ENCODE assay signal across 24 cellular contexts in genomic region chr18:7168408-7168807, GRCh38. TPM values are rescaled to one million over a fixed set of nuclear protein-coding genes. Genes with fewer than 3 reads are reported as not detected.
DNase-seq lines count a peak whose midpoint lies in the region; ATAC-seq, FAIRE-seq and TF ChIP-seq lines count a peak whose summit lies in the region.
"Had no signal": no experiment of that assay in that cellular context is flagged by ENCODE, and none has a peak within 500 bp of the region (broad histone marks: within the 10 kb centered on the region; RNA-seq: fewer than 3 reads in every experiment).

No MANE protein-coding gene starts in this region.

- no peak for DNase-seq in D721Med (ENCODE audit: insufficient read length, low spot score)
- peak; percentile 66 for DNase-seq in NCI-H82 treated with DMSO at 0.1 percent for 48 hours (lab: John Stamatoyannopoulos, UW; ENCODE audit: unreplicated experiment)
- DNase-seq in endodermal cell = peak; percentile 71
- no peak for DNase-seq in T-helper 9 cell
- no peak for DNase-seq in SHP77 (lab: John Stamatoyannopoulos, UW)
- no peak for DNase-seq in colonic mucosa
- DNase-seq: 8988T; ACHN; AML-193; BE2C; Calu3; CD4-positive, alpha-beta T cell; CD8-positive, alpha-beta memory T cell; DMS153; DND-41; GOT3 had no signal

- H3K4me1 Mint-ChIP-seq in endodermal cell = peaks cover 71% of the 10 kb centered on the region
- H3K4me1 Mint-ChIP-seq: CD14-positive monocyte; CD8-positive, alpha-beta memory T cell had no signal

- TF ChIP-seq CTCF in D721Med (IDR thresholded peaks at IDR 0.05; ENCODE audit: insufficient read depth, missing control alignments) (no peak), endodermal cell (conservative IDR thresholded peaks at IDR 0.05) (no peak), colonic mucosa (IDR thresholded peaks at IDR 0.05) (no peak)

- intact Hi-C loops in colonic mucosa (cut with DNase I) = no loop called here

- H3K4me1 ChIP-seq in endodermal cell (ENCODE audit: control insufficient read depth, insufficient read depth, low read length) (peaks cover 31% of the 10 kb centered on the region), colonic mucosa (no peaks in the 10 kb centered on the region)
- H3K4me1 ChIP-seq: A549; BE2C; BLaER1 treated with 17β-estradiol and CSF1 and Interleukin-3, amounts not matched to agents 10 nM and 100 nM; HAP-1 had no signal

- H3K27ac ChIP-seq in endodermal cell (ENCODE audit: low read depth, low read length) (no peak overlapping the region), colonic mucosa (no peak overlapping the region)
- H3K27ac ChIP-seq: A549; BLaER1 treated with 17β-estradiol and CSF1 and Interleukin-3, amounts not matched to agents 10 nM and 100 nM had no signal

- H3K9me3 Mint-ChIP-seq in endodermal cell = no peaks in the 10 kb centered on the region
- H3K9me3 Mint-ChIP-seq: CD14-positive monocyte; CD4-positive, alpha-beta T cell had no signal

- peak overlapping the region; percentile 26 for H3K4me3 ChIP-seq in endodermal cell (ENCODE audit: low read length)
- no peak overlapping the region for H3K4me3 ChIP-seq in colonic mucosa
- H3K4me3 ChIP-seq: A549; BLaER1 treated with 17β-estradiol and CSF1 and Interleukin-3, amounts not matched to agents 10 nM and 100 nM; HAP-1 had no signal

- no peaks in the 10 kb centered on the region for H3K9me3 ChIP-seq in endodermal cell (ENCODE audit: control insufficient read depth, low read length)
- H3K9me3 ChIP-seq in colonic mucosa = no peaks in the 10 kb centered on the region
- H3K9me3 ChIP-seq: A549; BE2C; BLaER1 treated with 17β-estradiol and CSF1 and Interleukin-3, amounts not matched to agents 10 nM and 100 nM; HAP-1 had no signal

- peak; percentile 60 for FAIRE-seq in D721Med (lab: Jason Lieb, UNC)
- FAIRE-seq: A549, G401.6, GM12892, H54 had no signal

- H3K27me3 Mint-ChIP-seq in endodermal cell (ENCODE audit: insufficient read depth) = peaks cover 7% of the 10 kb centered on the region
- H3K27me3 Mint-ChIP-seq: CD4-positive, alpha-beta T cell had no signal

- peak overlapping the region; percentile 79 for H3K27ac Mint-ChIP-seq in endodermal cell
- H3K27ac Mint-ChIP-seq: CD4-positive, alpha-beta T cell; CD8-positive, alpha-beta memory T cell had no signal

- no peaks in the 10 kb centered on the region for H3K36me3 ChIP-seq in endodermal cell (ENCODE audit: control insufficient read depth, insufficient read depth, low read length)
- H3K36me3 ChIP-seq in colonic mucosa = no peaks in the 10 kb centered on the region
- H3K36me3 ChIP-seq: BE2C; BLaER1 treated with 17β-estradiol and CSF1 and Interleukin-3, amounts not matched to agents 10 nM and 100 nM; HAP-1 had no signal

- H3K4me3 Mint-ChIP-seq in endodermal cell = no peak overlapping the region
- H3K4me3 Mint-ChIP-seq: CD14-positive monocyte; CD4-positive, alpha-beta T cell; CD8-positive, alpha-beta memory T cell had no signal

- 58 to 62% methylated on average over 5 to 7 of the region's 7 CpGs for WGBS in endodermal cell (ENCODE audit: insufficient coverage in 1 of 2, insufficient read length in 1 of 2), 2 experiments

- no peak for ATAC-seq in HG02678 (IDR thresholded peaks at IDR 0.05; ENCODE audit: unreplicated experiment)
- ATAC-seq: A549 had no signal

- H3K9ac ChIP-seq in endodermal cell (ENCODE audit: extremely low read depth, low read length, poor library complexity, severe bottlenecking) (peak overlapping the region; percentile 30), colonic mucosa (ENCODE audit: low read depth in 2 of 2, low read length in 2 of 2) (no peak overlapping the region)
- H3K9ac ChIP-seq: BLaER1 treated with 17β-estradiol and CSF1 and Interleukin-3, amounts not matched to agents 10 nM and 100 nM had no signal

- peaks cover 7% of the 10 kb centered on the region for H3K27me3 ChIP-seq in endodermal cell (ENCODE audit: control insufficient read depth, insufficient read depth, low read length, poor library complexity, severe bottlenecking)
- no peaks in the 10 kb centered on the region for H3K27me3 ChIP-seq in colonic mucosa
- H3K27me3 ChIP-seq: BE2C; BLaER1 treated with 17β-estradiol and CSF1 and Interleukin-3, amounts not matched to agents 10 nM and 100 nM had no signal

- no peaks in the 10 kb centered on the region for H3K36me3 Mint-ChIP-seq in endodermal cell (ENCODE audit: low read depth)
- H3K36me3 Mint-ChIP-seq: CD14-positive monocyte; CD8-positive, alpha-beta memory T cell had no signal

RNA-seq across cellular contexts. Expression of gene LAMA1, which starts 50.8 kb away (rescaled TPM):
- total RNA-seq in endodermal cell (100 to 1,000 TPM; 198 to 316 TPM), colonic mucosa (10 to 100 TPM in 1 of 2 donors, 1 to 10 TPM in 1; 7.7 to 24.2 TPM)
- polyA plus RNA-seq in endodermal cell (2013, experiment 1 of 2) = 85.5 TPM
- 87.7 TPM for polyA plus RNA-seq in endodermal cell (2013, experiment 2 of 2)
- total RNA-seq: Calu3; CD4-positive, alpha-beta T cell; CD8-positive, alpha-beta memory T cell had no signal
- polyA plus RNA-seq: CD14-positive monocyte; CD8-positive, alpha-beta memory T cell had no signal

Comparison
In these comparisons a context has a peak if more than half of its experiments do, and no peak if none do; other contexts are left out.
1. DNase-seq: peak in NCI-H82 treated with DMSO at 0.1 percent for 48 hours (single experiment) and endodermal cell (single experiment); none in D721Med (single experiment), T-helper 9 cell (single experiment), SHP77 (0 of 2) and colonic mucosa (single experiment).
2. RNA of gene LAMA1, which starts 50.8 kb away (total RNA-seq): 198 to 316 TPM in endodermal cell; 7.7 to 24.2 TPM in colonic mucosa; every median in the first group is over 4 times any median in the second.